Comparison of ENCODE assay signal across 12 cellular contexts in genomic region chr15:27679621-27680521, GRCh38.
DNase-seq lines count a peak whose midpoint lies in the region; ATAC-seq and TF ChIP-seq lines count a peak whose summit lies in the region.
"Had no signal": no experiment of that assay in that cellular context is flagged by ENCODE, and none has a peak within 500 bp of the region (broad histone marks: within the 10 kb centered on the region; RNA-seq: fewer than 3 reads in every experiment).

No MANE protein-coding gene starts in this region.

- H3K9me3 Mint-ChIP-seq in GM23338 (peaks cover 3% of the 10 kb centered on the region; the same call in 2 of the 3 replicates), neural progenitor cell (no peaks in the 10 kb centered on the region)

- H3K9me2 ChIP-seq in GM23338 (ENCODE audit: insufficient read depth) (0 out of 2 replicates have a peak, but pooled peaks cover 4% of the 10 kb centered on the region), PC-9 (ENCODE audit: insufficient read depth) (no peaks in the 10 kb centered on the region)

- H3K27ac Mint-ChIP-seq in GM23338, result no peak overlapping the region
- no peak overlapping the region for H3K27ac Mint-ChIP-seq in neural progenitor cell
- H3K27ac Mint-ChIP-seq: activated T-cell treated with anti-CD3 and anti-CD28 coated beads, Interleukin-2, amount 50 U/mL, for 72 hours; CD4-positive, CD25-positive, alpha-beta regulatory T cell had no signal

- H3K79me2 ChIP-seq in GM23338 (replicated peaks; ENCODE audit: insufficient read depth) (no peaks in the 10 kb centered on the region), neural progenitor cell (ENCODE audit: low read depth) (no peaks in the 10 kb centered on the region), PC-9 (ENCODE audit: low read depth) (no peaks in the 10 kb centered on the region)

- H3K9ac ChIP-seq in neural progenitor cell, result no peak overlapping the region

- H3K9me3 ChIP-seq in neural progenitor cell (ENCODE audit: low read depth), result no peaks in the 10 kb centered on the region
- H3K9me3 ChIP-seq in PC-9 (ENCODE audit: insufficient read depth, low read depth), result no peaks in the 10 kb centered on the region
- H3K9me3 ChIP-seq: ascending aorta had no signal

- peak; percentile 81 for ATAC-seq in GM23338
- no peak for ATAC-seq in HG02763 (IDR thresholded peaks at IDR 0.05; ENCODE audit: unreplicated experiment)
- ATAC-seq: activated T-cell treated with anti-CD3 and anti-CD28 coated beads, Interleukin-2, amount 50 U/mL, for 72 hours had no signal

- CTCF ChIA-PET in PC-9 (lab: Charles Lee), result no interaction called here

- H3K4me3 Mint-ChIP-seq in GM23338, result peak overlapping the region; percentile 55
- peak overlapping the region; percentile 74 for H3K4me3 Mint-ChIP-seq in neural progenitor cell
- H3K4me3 Mint-ChIP-seq: activated T-cell treated with anti-CD3 and anti-CD28 coated beads, Interleukin-2, amount 50 U/mL, for 72 hours; CD4-positive, CD25-positive, alpha-beta regulatory T cell had no signal

- H3K27ac ChIP-seq in GM23338 (ENCODE audit: low read depth) (no peak overlapping the region), neural progenitor cell (no peak overlapping the region), PC-9 (no peak overlapping the region)
- H3K27ac ChIP-seq: ascending aorta had no signal

- BruUV-seq in PC-9 (replicated peaks; lab: Mats Ljungman, UMichigan), result no TSS peak

- no peaks in the 10 kb centered on the region for H3K27me3 ChIP-seq in GM23338 (ENCODE audit: insufficient read depth)
- no peaks in the 10 kb centered on the region for H3K27me3 ChIP-seq in neural progenitor cell
- peaks cover 19% of the 10 kb centered on the region for H3K27me3 ChIP-seq in PC-9 (ENCODE audit: insufficient read depth, low read depth)
- H3K27me3 ChIP-seq: ascending aorta had no signal

- H3K4me3 ChIP-seq in GM23338, result no peak overlapping the region
- no peak overlapping the region for H3K4me3 ChIP-seq in astrocyte of the spinal cord (ENCODE audit: low read depth, low read length)
- H3K4me3 ChIP-seq in neural progenitor cell, result peak overlapping the region; percentile 12
- H3K4me3 ChIP-seq in PC-9, result no peak overlapping the region
- H3K4me3 ChIP-seq: ascending aorta had no signal

- H3F3A ChIP-seq in GM23338 (replicated peaks; ENCODE audit: low read depth) (no peaks in the 10 kb centered on the region), neural progenitor cell (ENCODE audit: low read depth) (peaks cover 20% of the 10 kb centered on the region), PC-9 (ENCODE audit: insufficient read depth, low read depth) (no peaks in the 10 kb centered on the region)

- DNase-seq in GM23338 (ENCODE audit: low spot score) (peak; percentile 60), NCI-H2171 (lab: John Stamatoyannopoulos, UW) (peak; percentile 24), astrocyte of the spinal cord (ENCODE audit: low read depth, low spot score) (peak; percentile 52), neural progenitor cell (ENCODE audit: low spot score) (peak; percentile 67), PC-9 (no peak)
- no peak for DNase-seq in activated CD4-positive, CD25-positive, alpha-beta regulatory T cell (lab: John Stamatoyannopoulos, UW)
- DNase-seq in stimulated activated CD4-positive, alpha-beta T cell treated with anti-CD3 and anti-CD28 coated beads, Interleukin-4, amount 100 ng/mL, for 1 hour, result no peak
- DNase-seq: activated T-cell treated with anti-CD3 and anti-CD28 coated beads, Interleukin-2, amount 50 U/mL, for 72 hours; CD4-positive, CD25-positive, alpha-beta regulatory T cell; NCI-H226 had no signal

- POLR2A ChIA-PET in PC-9 (lab: Charles Lee; ENCODE audit: unreplicated experiment), result no interaction called here

- peaks cover 32% of the 10 kb centered on the region for H3K4me1 Mint-ChIP-seq in GM23338
- peaks cover 31% of the 10 kb centered on the region for H3K4me1 Mint-ChIP-seq in neural progenitor cell
- H3K4me1 Mint-ChIP-seq: CD4-positive, CD25-positive, alpha-beta regulatory T cell had no signal

- in situ Hi-C loops in astrocyte of the spinal cord (cut with HindIII; ENCODE audit: low sequenced_read_pairs), result no loop called here

- intact Hi-C loops in PC-9 (cut with micrococcal nuclease; ENCODE audit: unreplicated experiment), result no loop called here

- H3K36me3 Mint-ChIP-seq in GM23338 (ENCODE audit: low read depth) (no peaks in the 10 kb centered on the region; the same call in 2 of the 3 replicates), neural progenitor cell (no peaks in the 10 kb centered on the region)
- H3K36me3 Mint-ChIP-seq: CD4-positive, CD25-positive, alpha-beta regulatory T cell had no signal

- H4K20me1 ChIP-seq in GM23338 (replicated peaks; ENCODE audit: insufficient read depth) (no peaks in the 10 kb centered on the region), neural progenitor cell (ENCODE audit: low read depth) (no peaks in the 10 kb centered on the region), PC-9 (ENCODE audit: insufficient read depth) (no peaks in the 10 kb centered on the region)

- H3K4me1 ChIP-seq in GM23338 (ENCODE audit: insufficient read depth) (peaks cover 20% of the 10 kb centered on the region), neural progenitor cell (peaks cover 40% of the 10 kb centered on the region), PC-9 (replicated peaks; ENCODE audit: insufficient read depth) (no peaks in the 10 kb centered on the region)
- H3K4me1 ChIP-seq: ascending aorta had no signal

- H3K36me3 ChIP-seq in GM23338 (ENCODE audit: insufficient read depth), result no peaks in the 10 kb centered on the region
- no peaks in the 10 kb centered on the region for H3K36me3 ChIP-seq in neural progenitor cell
- no peaks in the 10 kb centered on the region for H3K36me3 ChIP-seq in PC-9 (ENCODE audit: low read depth)
- H3K36me3 ChIP-seq: ascending aorta had no signal

- TF ChIP-seq CTCF in GM23338 (conservative IDR thresholded peaks at IDR 0.05; ENCODE audit: low read depth in 2 of 2) (no peak), astrocyte of the spinal cord (IDR thresholded peaks at IDR 0.05; ENCODE audit: low read depth, low read length) (peak; percentile 26), neural progenitor cell (IDR thresholded peaks at IDR 0.05) (no peak), PC-9 (conservative IDR thresholded peaks at IDR 0.05) (no peak)

- H2AFZ ChIP-seq in GM23338, result peak overlapping the region; percentile 44; the same call in 1 of the 2 replicates
- H2AFZ ChIP-seq in neural progenitor cell (replicated peaks), result peak overlapping the region; percentile 69
- H2AFZ ChIP-seq in PC-9, result no peak overlapping the region

- H3K27me3 Mint-ChIP-seq in GM23338 (ENCODE audit: insufficient read depth, low read depth, poor library complexity) (peaks cover 18% of the 10 kb centered on the region), neural progenitor cell (ENCODE audit: insufficient read depth, low read depth) (peaks cover 22% of the 10 kb centered on the region)
- H3K27me3 Mint-ChIP-seq: CD4-positive, CD25-positive, alpha-beta regulatory T cell had no signal

- H3K4me2 ChIP-seq in GM23338, result peak overlapping the region; percentile 60
- peak overlapping the region; percentile 69 for H3K4me2 ChIP-seq in neural progenitor cell
- H3K4me2 ChIP-seq in PC-9, result no peak overlapping the region

TF ChIP-seq in GM23338, 12 proteins besides CTCF, POLR2A, EP300 and RAD21:
- no peak for TF ChIP-seq POLR2AphosphoS5 (IDR thresholded peaks at IDR 0.05; ENCODE audit: low read depth)
- TF ChIP-seq ZNF331 (CRISPR knock-in tag; IDR thresholded peaks at IDR 0.05; ENCODE audit: low read depth), result no peak
- TF ChIP-seq STAT1 (IDR thresholded peaks at IDR 0.05; ENCODE audit: unreplicated experiment), result no peak

Comparison
In these comparisons a context has a peak if more than half of its experiments do, and no peak if none do; other contexts are left out.
1. DNase-seq: peak in GM23338 (single experiment), NCI-H2171 (single experiment), astrocyte of the spinal cord (single experiment) and neural progenitor cell (single experiment); none in activated CD4-positive, CD25-positive, alpha-beta regulatory T cell (0 of 4), stimulated activated CD4-positive, alpha-beta T cell treated with anti-CD3 and anti-CD28 coated beads, Interleukin-4, amount 100 ng/mL, for 1 hour (single experiment) and PC-9 (0 of 2).